4 cellular contexts compared by ENCODE assay signal in genomic region chr7:132228240-132228639, GRCh38.
"Had no signal": no experiment of that assay in that cellular context is flagged by ENCODE, and none has a peak within 500 bp of the region (broad histone marks: within the 10 kb centered on the region; RNA-seq: fewer than 3 reads in every experiment).

No MANE protein-coding gene starts in this region.

- ATAC-seq: GM23338 had no signal

- H3K4me3 ChIP-seq: GM23338 had no signal

- H3K4me2 ChIP-seq: GM23338 had no signal

- DNase-seq: H9, HCEC 1CT, IMR-90 had no signal

- H2AFZ ChIP-seq: GM23338 had no signal
